ENCODE assay signal across 1 cellular context in genomic region chr15:98903377-98904018, GRCh38.
TF ChIP-seq lines count a peak whose summit lies in the region.

No MANE protein-coding gene starts in this region.

TF ChIP-seq in SK-N-SH, 30 proteins besides CTCF, POLR2A, EP300 and RAD21 (continued from another document):
- TF ChIP-seq FOXJ3 (CRISPR knock-in tag; IDR thresholded peaks at IDR 0.05) (no peak), IRF3 (IDR thresholded peaks at IDR 0.05; ENCODE audit: low read depth, low read length) (no peak)
